10 cellular contexts compared by ENCODE assay signal in the genomic region with DNA sequence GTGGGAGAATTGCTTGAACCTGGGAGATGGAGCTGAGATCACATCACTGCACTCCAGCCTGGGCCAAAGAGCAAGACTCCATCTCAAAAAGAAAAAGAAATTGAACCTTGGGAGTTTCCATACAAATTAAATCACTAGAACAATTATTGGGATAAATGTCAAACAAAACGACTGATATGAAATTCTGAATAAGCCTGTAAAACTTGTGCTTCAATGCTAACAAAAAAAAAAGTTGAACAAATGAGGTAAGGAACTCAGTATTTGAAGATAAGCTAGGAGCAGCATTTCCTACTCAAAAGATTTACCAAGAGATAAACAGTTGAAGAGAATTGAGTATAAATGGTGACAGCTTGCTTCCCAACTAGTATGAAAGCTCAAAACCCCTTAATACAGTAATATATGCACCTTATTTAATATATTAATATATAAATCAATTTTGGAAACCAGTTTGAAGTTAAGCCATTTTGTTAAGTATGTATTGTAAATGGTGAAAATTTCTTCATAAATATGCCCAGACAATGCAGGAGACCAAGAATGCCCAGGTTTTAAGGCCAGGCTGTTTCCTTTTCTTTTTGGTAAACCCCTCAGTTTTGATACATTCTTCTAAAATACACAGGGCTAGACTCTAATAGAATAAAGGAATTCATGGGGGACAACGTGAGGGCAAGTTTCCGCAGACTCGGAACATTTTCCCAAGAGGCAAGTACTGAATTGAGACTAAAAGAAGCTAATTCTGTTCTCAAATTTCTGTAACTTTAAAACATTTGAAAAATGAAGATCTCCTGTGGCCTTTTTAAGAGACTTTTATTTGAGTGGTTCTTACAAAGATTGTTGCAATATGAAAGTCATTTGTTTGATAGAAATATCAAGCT. TPM values are rescaled to one million over a fixed set of nuclear protein-coding genes. Genes with fewer than 3 reads are reported as not detected.
DNase-seq lines count a peak whose midpoint lies in the region; ATAC-seq and TF ChIP-seq lines count a peak whose summit lies in the region.
"Had no signal": no experiment of that assay in that cellular context is flagged by ENCODE, and none has a peak within 500 bp of the region (broad histone marks: within the 10 kb centered on the region; RNA-seq: fewer than 3 reads in every experiment).

No MANE protein-coding gene starts in this region.

- H3K9me3 ChIP-seq in CD4-positive, alpha-beta T cell (ENCODE audit: control insufficient read depth, low read length): no peaks in the 10 kb centered on the region
- H3K9me3 ChIP-seq in naive thymus-derived CD4-positive, alpha-beta T cell (ENCODE audit: control insufficient read depth in 2 of 3, low read length in 3 of 3): no peaks in the 10 kb centered on the region
- H3K9me3 ChIP-seq in colonic mucosa: no peaks in the 10 kb centered on the region
- H3K9me3 ChIP-seq: suprapubic skin had no signal

- H3K27ac ChIP-seq in CD4-positive, alpha-beta T cell (ENCODE audit: low read depth, low read length): no peak overlapping the region
- H3K27ac ChIP-seq in GM23338 (ENCODE audit: low read depth) (peak overlapping the region; percentile 82; the same call in 1 of the 2 replicates), colonic mucosa (no peak overlapping the region)
- H3K27ac ChIP-seq in naive thymus-derived CD4-positive, alpha-beta T cell (ENCODE audit: low read depth, low read length): no peak overlapping the region
- H3K27ac ChIP-seq: suprapubic skin had no signal

- H3K4me1 ChIP-seq in GM23338 (ENCODE audit: insufficient read depth): peaks cover 9% of the 10 kb centered on the region
- H3K4me1 ChIP-seq in naive thymus-derived CD4-positive, alpha-beta T cell (ENCODE audit: control insufficient read depth in 2 of 2, insufficient read depth in 2 of 2, low read length in 2 of 2): peaks cover 10 to 14% of the 10 kb centered on the region in 2 donors
- H3K4me1 ChIP-seq in colonic mucosa: no peaks in the 10 kb centered on the region

- H4K20me1 ChIP-seq in GM23338 (replicated peaks; ENCODE audit: insufficient read depth): peaks cover 24% of the 10 kb centered on the region; the same call in 1 of the 2 replicates

- intact Hi-C loops in CD4-positive, alpha-beta T cell (cut with DNase I, micrococcal nuclease): loop anchor here (2.0 to 5.0 kb wide), 3 partner anchors 34 to 179 kb away; no protein-coding TSS in a partner anchor
- intact Hi-C loops in activated T-helper 2 cell treated with anti-CD3 and anti-CD28 coated beads, Interferon-gamma antibody, Interleukin-2, Interleukin-4, amounts not matched to agents 10 μg/mL and 5 μg/mL and 100 μg/mL, durations not matched to agents 14 hours and 24 hours and 36 hours (cut with micrococcal nuclease): no loop called here
- intact Hi-C loops in naive thymus-derived CD4-positive, alpha-beta T cell (cut with micrococcal nuclease): loop anchor here in 1 of 2 donors (2.0 kb wide), 1 partner anchor 18 kb away; no protein-coding TSS in a partner anchor
- intact Hi-C loops in colonic mucosa (cut with DNase I): loop anchor here (10.0 kb wide), 1 partner anchor 238 kb away; no protein-coding TSS in a partner anchor

- H2AFZ ChIP-seq in GM23338: no peak overlapping the region

- no peaks in the 10 kb centered on the region for H3K9me3 Mint-ChIP-seq in CD4-positive, alpha-beta T cell
- no peaks in the 10 kb centered on the region for H3K9me3 Mint-ChIP-seq in GM23338
- no peaks in the 10 kb centered on the region for H3K9me3 Mint-ChIP-seq in activated T-helper 2 cell treated with anti-CD3 and anti-CD28 coated beads, Interferon-gamma antibody, Interleukin-2, Interleukin-4, amounts not matched to agents 10 μg/mL and 5 μg/mL and 100 μg/mL, durations not matched to agents 14 hours and 24 hours and 36 hours
- H3K9me3 Mint-ChIP-seq in naive thymus-derived CD4-positive, alpha-beta T cell: peaks cover 0 to 16% (median 0%) of the 10 kb centered on the region in 11 donors

- H3K79me2 ChIP-seq in GM23338 (replicated peaks; ENCODE audit: insufficient read depth): peaks cover 11% of the 10 kb centered on the region

- DNase-seq in CD4-positive, alpha-beta T cell: no peak
- no peak for DNase-seq in GM23338 (ENCODE audit: low spot score)
- DNase-seq in activated T-helper 2 cell treated with anti-CD3 and anti-CD28 coated beads, Interferon-gamma antibody, Interleukin-2, Interleukin-4, amounts not matched to agents 10 μg/mL and 5 μg/mL and 100 μg/mL, durations not matched to agents 14 hours and 24 hours and 36 hours (ENCODE audit: low spot score): no peak
- no peak for DNase-seq in naive thymus-derived CD4-positive, alpha-beta T cell
- DNase-seq in colonic mucosa: no peak
- DNase-seq in NCI-H2171 treated with DMSO at 0.1 percent for 48 hours (lab: John Stamatoyannopoulos, UW): no peak
- no peak for DNase-seq in SK-N-DZ (ENCODE audit: low spot score)
- DNase-seq: dermis blood vessel endothelial cell, NCI-H187 treated with DMSO at 0.1 percent for 48 hours had no signal

- no peak overlapping the region for H3K9ac ChIP-seq in colonic mucosa (ENCODE audit: low read depth in 2 of 2, low read length in 2 of 2)

- peaks cover 68% of the 10 kb centered on the region for H3F3A ChIP-seq in GM23338 (replicated peaks; ENCODE audit: low read depth)

- H3K4me3 Mint-ChIP-seq in CD4-positive, alpha-beta T cell: peak overlapping the region; percentile 11
- no peak overlapping the region for H3K4me3 Mint-ChIP-seq in GM23338
- no peak overlapping the region for H3K4me3 Mint-ChIP-seq in activated T-helper 2 cell treated with anti-CD3 and anti-CD28 coated beads, Interferon-gamma antibody, Interleukin-2, Interleukin-4, amounts not matched to agents 10 μg/mL and 5 μg/mL and 100 μg/mL, durations not matched to agents 14 hours and 24 hours and 36 hours (ENCODE audit: low read depth)
- no peak overlapping the region for H3K4me3 Mint-ChIP-seq in naive thymus-derived CD4-positive, alpha-beta T cell

- H3K4me1 Mint-ChIP-seq in CD4-positive, alpha-beta T cell (ENCODE audit: low read depth): peaks cover 46% of the 10 kb centered on the region
- H3K4me1 Mint-ChIP-seq in GM23338: peaks cover 8% of the 10 kb centered on the region
- H3K4me1 Mint-ChIP-seq in activated T-helper 2 cell treated with anti-CD3 and anti-CD28 coated beads, Interferon-gamma antibody, Interleukin-2, Interleukin-4, amounts not matched to agents 10 μg/mL and 5 μg/mL and 100 μg/mL, durations not matched to agents 14 hours and 24 hours and 36 hours (ENCODE audit: low read depth): peaks cover 30% of the 10 kb centered on the region
- H3K4me1 Mint-ChIP-seq in naive thymus-derived CD4-positive, alpha-beta T cell: peaks cover 9 to 47% (median 36%) of the 10 kb centered on the region in 7 donors

- ATAC-seq in CD4-positive, alpha-beta T cell (ENCODE audit: poor library complexity): no peak
- ATAC-seq in GM23338: no peak
- no peak for ATAC-seq in naive thymus-derived CD4-positive, alpha-beta T cell

- H3K27me3 Mint-ChIP-seq in CD4-positive, alpha-beta T cell: no peaks in the 10 kb centered on the region
- peaks cover 14% of the 10 kb centered on the region for H3K27me3 Mint-ChIP-seq in GM23338 (ENCODE audit: insufficient read depth, low read depth, poor library complexity)
- H3K27me3 Mint-ChIP-seq in activated T-helper 2 cell treated with anti-CD3 and anti-CD28 coated beads, Interferon-gamma antibody, Interleukin-2, Interleukin-4, amounts not matched to agents 10 μg/mL and 5 μg/mL and 100 μg/mL, durations not matched to agents 14 hours and 24 hours and 36 hours (ENCODE audit: low read depth): no peaks in the 10 kb centered on the region
- no peaks in the 10 kb centered on the region for H3K27me3 Mint-ChIP-seq in naive thymus-derived CD4-positive, alpha-beta T cell

- H3K36me3 ChIP-seq in GM23338 (ENCODE audit: insufficient read depth) (peaks cover 45% of the 10 kb centered on the region), colonic mucosa (peaks cover 28% of the 10 kb centered on the region)
- H3K36me3 ChIP-seq in naive thymus-derived CD4-positive, alpha-beta T cell (ENCODE audit: control insufficient read depth in 2 of 3, insufficient read depth in 3 of 3, low read length in 3 of 3): peaks cover 11 to 53% (median 36%) of the 10 kb centered on the region in 3 experiments

- H3K4me3 ChIP-seq in GM23338 (no peak overlapping the region), colonic mucosa (no peak overlapping the region)
- H3K4me3 ChIP-seq in naive thymus-derived CD4-positive, alpha-beta T cell (ENCODE audit: low read length): no peak overlapping the region
- H3K4me3 ChIP-seq: suprapubic skin had no signal

- POLR2A ChIA-PET in CD4-positive, alpha-beta T cell (lab: Charles Lee): interaction anchor here (0.6 to 7.8 kb wide), 10 partner anchors 17 to 87 kb away, joined by 3 to 125 read pairs (median 4); a partner anchor contains a TSS
- POLR2A ChIA-PET in naive thymus-derived CD4-positive, alpha-beta T cell (lab: Charles Lee): interaction anchor here (0.6 to 8.5 kb wide), 4 partner anchors 9 to 78 kb away, joined by 3 to 85 read pairs (median 5); a partner anchor contains a TSS

- no peaks in the 10 kb centered on the region for H3K27me3 ChIP-seq in CD4-positive, alpha-beta T cell (ENCODE audit: control insufficient read depth, insufficient read depth, low read length)
- H3K27me3 ChIP-seq in GM23338 (ENCODE audit: insufficient read depth) (no peaks in the 10 kb centered on the region), colonic mucosa (no peaks in the 10 kb centered on the region)
- no peaks in the 10 kb centered on the region for H3K27me3 ChIP-seq in naive thymus-derived CD4-positive, alpha-beta T cell (ENCODE audit: control insufficient read depth in 2 of 2, insufficient read depth in 2 of 2, low read length in 2 of 2)
- H3K27me3 ChIP-seq: suprapubic skin had no signal

- H3K4me2 ChIP-seq in GM23338: no peak overlapping the region

- peak overlapping the region; percentile 84 for H3K27ac Mint-ChIP-seq in CD4-positive, alpha-beta T cell
- no peak overlapping the region; the same call in 1 of the 2 replicates for H3K27ac Mint-ChIP-seq in GM23338
- peak overlapping the region; percentile 28 for H3K27ac Mint-ChIP-seq in activated T-helper 2 cell treated with anti-CD3 and anti-CD28 coated beads, Interferon-gamma antibody, Interleukin-2, Interleukin-4, amounts not matched to agents 10 μg/mL and 5 μg/mL and 100 μg/mL, durations not matched to agents 14 hours and 24 hours and 36 hours
- peak overlapping the region in 8 of 9 donors; percentile 0 to 88 (median 18) for H3K27ac Mint-ChIP-seq in naive thymus-derived CD4-positive, alpha-beta T cell

- peaks cover 89% of the 10 kb centered on the region for H3K36me3 Mint-ChIP-seq in CD4-positive, alpha-beta T cell (ENCODE audit: low read depth)
- peaks cover 71% of the 10 kb centered on the region for H3K36me3 Mint-ChIP-seq in GM23338 (ENCODE audit: low read depth)
- peaks cover 76% of the 10 kb centered on the region for H3K36me3 Mint-ChIP-seq in activated T-helper 2 cell treated with anti-CD3 and anti-CD28 coated beads, Interferon-gamma antibody, Interleukin-2, Interleukin-4, amounts not matched to agents 10 μg/mL and 5 μg/mL and 100 μg/mL, durations not matched to agents 14 hours and 24 hours and 36 hours (ENCODE audit: low read depth)
- H3K36me3 Mint-ChIP-seq in naive thymus-derived CD4-positive, alpha-beta T cell: peaks cover 11 to 24% (median 18%) of the 10 kb centered on the region in 5 donors

- CTCF ChIA-PET in CD4-positive, alpha-beta T cell (lab: Charles Lee): interaction anchor here (0.6 to 1.7 kb wide), 2 partner anchors 27 to 39 kb away, joined by 3 to 4 read pairs; a partner anchor contains a TSS
- CTCF ChIA-PET in naive thymus-derived CD4-positive, alpha-beta T cell (lab: Charles Lee): interaction anchor here (0.8 kb wide), 1 partner anchor 37 kb away, joined by 3 read pairs; no protein-coding TSS in a partner anchor

- no peaks in the 10 kb centered on the region for H3K9me2 ChIP-seq in GM23338 (ENCODE audit: insufficient read depth)

- TF ChIP-seq CTCF in CD4-positive, alpha-beta T cell (IDR thresholded peaks at IDR 0.05): no peak
- no peak for TF ChIP-seq CTCF in GM23338 (conservative IDR thresholded peaks at IDR 0.05; ENCODE audit: low read depth in 2 of 2)
- TF ChIP-seq CTCF in colonic mucosa (IDR thresholded peaks at IDR 0.05): no peak

RNA-seq across cellular contexts. Expression of a gene that starts 3.9 kb away (rescaled TPM):
- 10 to 100 TPM; 32.9 to 35.8 TPM for total RNA-seq in CD4-positive, alpha-beta T cell
- total RNA-seq in GM23338 (2014; rRNA removed; shearing (Covaris generic)): 127 and 152 TPM in 2 replicates
- 881 and 947 TPM in 2 replicates for polyA plus RNA-seq in GM23338 (2016; fragmentation: Nextera tagmentation; extraction: Ambion mirVana)
- 93.0 and 98.4 TPM in 2 replicates for total RNA-seq in activated T-helper 2 cell treated with anti-CD3 and anti-CD28 coated beads, Interferon-gamma antibody, Interleukin-2, Interleukin-4, amounts not matched to agents 10 μg/mL and 5 μg/mL and 100 μg/mL, durations not matched to agents 14 hours and 24 hours and 36 hours
- total RNA-seq in naive thymus-derived CD4-positive, alpha-beta T cell: 10 to 100 TPM; 33.2 to 85.5 (median 38.5) TPM
- polyA plus RNA-seq in naive thymus-derived CD4-positive, alpha-beta T cell: 100 to 1,000 TPM; 269 to 293 TPM
- 100 to 1,000 TPM; 189 to 268 TPM for total RNA-seq in colonic mucosa
- polyA plus RNA-seq in SK-N-DZ (2014; cell fraction: cytosol; rRNA removed): 637 and 860 TPM in 2 replicates
- polyA plus RNA-seq in SK-N-DZ (2014; cell fraction: nucleus; rRNA removed): 491 and 790 TPM in 2 replicates

RNA-seq across cellular contexts. Expression of a gene that starts 3.9 kb away (rescaled TPM):
- total RNA-seq in CD4-positive, alpha-beta T cell: 10 to 100 TPM; 10.6 to 11.5 TPM
- 35.7 and 45.9 TPM in 2 replicates for total RNA-seq in GM23338 (2014; rRNA removed; shearing (Covaris generic))
- 19.7 and 22.8 TPM in 2 replicates for polyA plus RNA-seq in GM23338 (2016; fragmentation: Nextera tagmentation; extraction: Ambion mirVana)
- 39.1 and 39.8 TPM in 2 replicates for total RNA-seq in activated T-helper 2 cell treated with anti-CD3 and anti-CD28 coated beads, Interferon-gamma antibody, Interleukin-2, Interleukin-4, amounts not matched to agents 10 μg/mL and 5 μg/mL and 100 μg/mL, durations not matched to agents 14 hours and 24 hours and 36 hours
- total RNA-seq in naive thymus-derived CD4-positive, alpha-beta T cell: 10 to 100 TPM; 18.2 to 41.1 (median 35.0) TPM
- 10 to 100 TPM in 1 of 2 donors, 1 to 10 TPM in 1; 9.7 to 27.7 TPM for polyA plus RNA-seq in naive thymus-derived CD4-positive, alpha-beta T cell
- total RNA-seq in colonic mucosa: 10 to 100 TPM; 42.0 to 45.1 TPM
- polyA plus RNA-seq in SK-N-DZ (2014; cell fraction: cytosol; rRNA removed): 54.3 and 61.6 TPM in 2 replicates
- 29.0 and 50.1 TPM in 2 replicates for polyA plus RNA-seq in SK-N-DZ (2014; cell fraction: nucleus; rRNA removed)

RNA-seq across cellular contexts. Expression of a gene that starts 38.4 kb away (rescaled TPM):
- 100 to 1,000 TPM; 146 to 153 TPM for total RNA-seq in CD4-positive, alpha-beta T cell
- 158 and 189 TPM in 2 replicates for total RNA-seq in GM23338 (2014; rRNA removed; shearing (Covaris generic))
- polyA plus RNA-seq in GM23338 (2016; fragmentation: Nextera tagmentation; extraction: Ambion mirVana): 196 and 221 TPM in 2 replicates
- total RNA-seq in activated T-helper 2 cell treated with anti-CD3 and anti-CD28 coated beads, Interferon-gamma antibody, Interleukin-2, Interleukin-4, amounts not matched to agents 10 μg/mL and 5 μg/mL and 100 μg/mL, durations not matched to agents 14 hours and 24 hours and 36 hours: 342 and 347 TPM in 2 replicates
- total RNA-seq in naive thymus-derived CD4-positive, alpha-beta T cell: 100 to 1,000 TPM; 250 to 378 (median 305) TPM
- 100 to 1,000 TPM; 277 to 360 TPM for polyA plus RNA-seq in naive thymus-derived CD4-positive, alpha-beta T cell
- total RNA-seq in colonic mucosa: 100 to 1,000 TPM; 137 to 152 TPM
- 380 and 415 TPM in 2 replicates for polyA plus RNA-seq in SK-N-DZ (2014; cell fraction: cytosol; rRNA removed)
- polyA plus RNA-seq in SK-N-DZ (2014; cell fraction: nucleus; rRNA removed): 552 and 706 TPM in 2 replicates

RNA-seq across cellular contexts. Expression of a gene that starts 38.4 kb away (rescaled TPM):
- 10 to 100 TPM; 91.7 to 95.2 TPM for total RNA-seq in CD4-positive, alpha-beta T cell
- total RNA-seq in GM23338 (2014; rRNA removed; shearing (Covaris generic)): 81.3 and 82.2 TPM in 2 replicates
- polyA plus RNA-seq in GM23338 (2016; fragmentation: Nextera tagmentation; extraction: Ambion mirVana): 21.0 and 22.3 TPM in 2 replicates
- 147 and 148 TPM in 2 replicates for total RNA-seq in activated T-helper 2 cell treated with anti-CD3 and anti-CD28 coated beads, Interferon-gamma antibody, Interleukin-2, Interleukin-4, amounts not matched to agents 10 μg/mL and 5 μg/mL and 100 μg/mL, durations not matched to agents 14 hours and 24 hours and 36 hours
- total RNA-seq in naive thymus-derived CD4-positive, alpha-beta T cell: 100 to 1,000 TPM in 4 of 5 experiments, 10 to 100 TPM in 1; 98.2 to 122 (median 114) TPM
- polyA plus RNA-seq in naive thymus-derived CD4-positive, alpha-beta T cell: 10 to 100 TPM; 48.9 to 50.8 TPM
- total RNA-seq in colonic mucosa: 10 to 100 TPM; 63.8 to 74.5 TPM
- 66.0 and 74.4 TPM in 2 replicates for polyA plus RNA-seq in SK-N-DZ (2014; cell fraction: cytosol; rRNA removed)
- polyA plus RNA-seq in SK-N-DZ (2014; cell fraction: nucleus; rRNA removed): 42.8 and 49.3 TPM in 2 replicates

RNA-seq across cellular contexts. Expression of a gene that starts 39.0 kb away (rescaled TPM):
- total RNA-seq in CD4-positive, alpha-beta T cell: 1,000 to 10,000 TPM; 1,057 to 1,091 TPM
- total RNA-seq in GM23338 (2014; rRNA removed; shearing (Covaris generic)): 248 and 259 TPM in 2 replicates
- 413 and 420 TPM in 2 replicates for polyA plus RNA-seq in GM23338 (2016; fragmentation: Nextera tagmentation; extraction: Ambion mirVana)
- total RNA-seq in activated T-helper 2 cell treated with anti-CD3 and anti-CD28 coated beads, Interferon-gamma antibody, Interleukin-2, Interleukin-4, amounts not matched to agents 10 μg/mL and 5 μg/mL and 100 μg/mL, durations not matched to agents 14 hours and 24 hours and 36 hours: 358 and 360 TPM in 2 replicates
- 1,000 to 10,000 TPM in 2 of 5 experiments, 100 to 1,000 TPM in 3; 372 to 1,041 (median 699) TPM for total RNA-seq in naive thymus-derived CD4-positive, alpha-beta T cell
- 100 to 1,000 TPM; 100 to 152 TPM for polyA plus RNA-seq in naive thymus-derived CD4-positive, alpha-beta T cell
- 100 to 1,000 TPM; 228 to 248 TPM for total RNA-seq in colonic mucosa
- 409 and 443 TPM in 2 replicates for polyA plus RNA-seq in SK-N-DZ (2014; cell fraction: cytosol; rRNA removed)
- 2,022 and 2,099 TPM in 2 replicates for polyA plus RNA-seq in SK-N-DZ (2014; cell fraction: nucleus; rRNA removed)
